13 cellular contexts compared by ENCODE assay signal in the genomic region with DNA sequence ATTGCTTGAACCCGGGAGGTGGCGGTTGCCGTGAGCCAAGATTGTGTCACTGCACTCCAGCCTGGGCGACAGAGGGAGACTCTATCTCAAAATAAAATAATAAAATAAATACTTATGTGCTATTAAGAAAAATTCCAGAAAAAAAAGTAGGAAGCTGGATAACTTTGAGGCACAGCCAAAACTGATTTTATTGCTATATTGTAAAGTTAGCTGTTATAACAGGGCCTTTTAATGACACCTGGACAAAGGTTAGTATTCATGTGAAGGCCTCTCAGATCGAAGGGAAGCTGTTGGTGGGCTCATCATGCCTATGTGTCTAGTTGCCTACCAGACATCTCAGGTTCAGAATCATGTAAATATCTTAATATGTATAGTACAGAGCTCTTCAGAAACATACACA.
DNase-seq lines count a peak whose midpoint lies in the region; ATAC-seq and TF ChIP-seq lines count a peak whose summit lies in the region.
"Had no signal": no experiment of that assay in that cellular context is flagged by ENCODE, and none has a peak within 500 bp of the region (broad histone marks: within the 10 kb centered on the region; RNA-seq: fewer than 3 reads in every experiment).

No MANE protein-coding gene starts in this region.

- DNase-seq in Karpas-422 (no peak), endothelial cell (ENCODE audit: low spot score) (no peak), naive B cell (no peak), glutamatergic neuron (no peak), NCI-H2227 (lab: John Stamatoyannopoulos, UW; ENCODE audit: unreplicated experiment) (no peak)
- no peak for DNase-seq in stimulated activated naive B cell treated with anti-CD40 and anti-IgM and Interleukin-4, amounts not matched to agents 10 μg/mL and 1 μg/mL and 100 μg/mL, for 72 hours
- no peak for DNase-seq in stimulated activated CD4-positive, alpha-beta T cell treated with anti-CD3 and anti-CD28 coated beads, Interleukin-1b, Interleukin-23, amount 100 ng/mL, for 48 hours
- DNase-seq: BE2C; CD4-positive, alpha-beta T cell; DMS79 treated with DMSO at 0.1 percent for 48 hours; GF-D8; H9 had no signal

- no peaks in the 10 kb centered on the region for H3K36me3 ChIP-seq in Karpas-422 (ENCODE audit: insufficient read depth, low read length)
- H3K36me3 ChIP-seq: BE2C had no signal

- TF ChIP-seq CTCF in endothelial cell (IDR thresholded peaks at IDR 0.05; ENCODE audit: unreplicated experiment) (no peak), glutamatergic neuron (IDR thresholded peaks at IDR 0.05; ENCODE audit: partially characterized antibody, unreplicated experiment) (no peak)

- no peaks in the 10 kb centered on the region for H3K9me2 ChIP-seq in Karpas-422 (replicated peaks; ENCODE audit: insufficient read depth, low read length)

- H3K9ac ChIP-seq in Karpas-422 (ENCODE audit: low read length), result no peak overlapping the region

- H4K20me1 ChIP-seq in Karpas-422 (ENCODE audit: insufficient read depth, low read depth, low read length), result no peaks in the 10 kb centered on the region

- H3K4me3 ChIP-seq in Karpas-422 (ENCODE audit: low read length), result no peak overlapping the region

- H3K36me3 Mint-ChIP-seq in endothelial cell (ENCODE audit: low read depth, unreplicated experiment) (no peaks in the 10 kb centered on the region), naive B cell (no peaks in the 10 kb centered on the region), glutamatergic neuron (ENCODE audit: unreplicated experiment) (no peaks in the 10 kb centered on the region)
- H3K36me3 Mint-ChIP-seq in stimulated activated naive B cell treated with anti-CD40 and anti-IgM and Interleukin-4, amounts not matched to agents 10 μg/mL and 1 μg/mL and 100 μg/mL, for 72 hours, result peaks cover 4 to 12% of the 10 kb centered on the region in 2 donors

- no peak overlapping the region for H2AFZ ChIP-seq in Karpas-422 (ENCODE audit: low read length)

- no peak overlapping the region for H3K4me3 Mint-ChIP-seq in endothelial cell (ENCODE audit: unreplicated experiment)
- H3K4me3 Mint-ChIP-seq in naive B cell, result peak overlapping the region in 4 of 8 donors; percentile 15 to 47 (median 34)
- H3K4me3 Mint-ChIP-seq in stimulated activated naive B cell treated with anti-CD40 and anti-IgM and Interleukin-4, amounts not matched to agents 10 μg/mL and 1 μg/mL and 100 μg/mL, for 72 hours, result no peak overlapping the region
- H3K4me3 Mint-ChIP-seq in glutamatergic neuron (ENCODE audit: unreplicated experiment), result no peak overlapping the region
- H3K4me3 Mint-ChIP-seq: CD4-positive, alpha-beta T cell; H9 had no signal

- H3K9me3 ChIP-seq in Karpas-422 (ENCODE audit: low read length), result no peaks in the 10 kb centered on the region
- H3K9me3 ChIP-seq: BE2C had no signal

- H3K27ac ChIP-seq in Karpas-422 (ENCODE audit: low read length), result peak overlapping the region; percentile 94
- H3K27ac ChIP-seq: C4-2B had no signal

- ATAC-seq in naive B cell (ENCODE audit: low read depth in 2 of 2), result no peak
- ATAC-seq in stimulated activated naive B cell treated with anti-CD40 and anti-IgM and Interleukin-4, amounts not matched to agents 10 μg/mL and 1 μg/mL and 100 μg/mL, for 72 hours (replicated peaks), result no peak

- H3K27ac Mint-ChIP-seq in endothelial cell (ENCODE audit: unreplicated experiment) (peak overlapping the region; percentile 26), naive B cell (peak overlapping the region in 4 of 6 donors; percentile 58 to 91 (median 67)), glutamatergic neuron (ENCODE audit: unreplicated experiment) (no peak overlapping the region)
- H3K27ac Mint-ChIP-seq in stimulated activated naive B cell treated with anti-CD40 and anti-IgM and Interleukin-4, amounts not matched to agents 10 μg/mL and 1 μg/mL and 100 μg/mL, for 72 hours, result peak overlapping the region; percentile 82
- H3K27ac Mint-ChIP-seq: CD4-positive, alpha-beta T cell; H9 had no signal

- peaks cover 9% of the 10 kb centered on the region for H3K4me1 Mint-ChIP-seq in endothelial cell (ENCODE audit: unreplicated experiment)
- H3K4me1 Mint-ChIP-seq in naive B cell, result peaks cover 27 to 40% (median 34%) of the 10 kb centered on the region in 3 donors
- H3K4me1 Mint-ChIP-seq in stimulated activated naive B cell treated with anti-CD40 and anti-IgM and Interleukin-4, amounts not matched to agents 10 μg/mL and 1 μg/mL and 100 μg/mL, for 72 hours, result peaks cover 40 to 72% of the 10 kb centered on the region in 2 donors
- H3K4me1 Mint-ChIP-seq in glutamatergic neuron (ENCODE audit: low read depth, unreplicated experiment), result no peaks in the 10 kb centered on the region
- H3K4me1 Mint-ChIP-seq: H9 had no signal

- H3K4me2 ChIP-seq in Karpas-422 (ENCODE audit: low read depth, low read length, poor library complexity, severe bottlenecking), result peak overlapping the region; percentile 64

- H3K79me2 ChIP-seq in Karpas-422 (ENCODE audit: low read length), result peaks cover 4% of the 10 kb centered on the region; the same call in 1 of the 2 replicates

- H3K27me3 ChIP-seq in Karpas-422 (ENCODE audit: low read length), result no peaks in the 10 kb centered on the region
- H3K27me3 ChIP-seq: BE2C had no signal

- H3K4me1 ChIP-seq in Karpas-422 (ENCODE audit: low read length), result peaks cover 46% of the 10 kb centered on the region
- H3K4me1 ChIP-seq: BE2C had no signal

- H3K9me3 Mint-ChIP-seq in endothelial cell (ENCODE audit: unreplicated experiment) (no peaks in the 10 kb centered on the region), naive B cell (no peaks in the 10 kb centered on the region), glutamatergic neuron (ENCODE audit: unreplicated experiment) (no peaks in the 10 kb centered on the region)
- H3K9me3 Mint-ChIP-seq in stimulated activated naive B cell treated with anti-CD40 and anti-IgM and Interleukin-4, amounts not matched to agents 10 μg/mL and 1 μg/mL and 100 μg/mL, for 72 hours, result no peaks in the 10 kb centered on the region
- H3K9me3 Mint-ChIP-seq: CD4-positive, alpha-beta T cell; H9 had no signal

- H3K27me3 Mint-ChIP-seq in endothelial cell (ENCODE audit: unreplicated experiment), result no peaks in the 10 kb centered on the region
- no peaks in the 10 kb centered on the region for H3K27me3 Mint-ChIP-seq in naive B cell
- no peaks in the 10 kb centered on the region for H3K27me3 Mint-ChIP-seq in stimulated activated naive B cell treated with anti-CD40 and anti-IgM and Interleukin-4, amounts not matched to agents 10 μg/mL and 1 μg/mL and 100 μg/mL, for 72 hours
- H3K27me3 Mint-ChIP-seq in glutamatergic neuron (ENCODE audit: unreplicated experiment), result no peaks in the 10 kb centered on the region
- H3K27me3 Mint-ChIP-seq: CD4-positive, alpha-beta T cell had no signal
